In the genomic region with DNA sequence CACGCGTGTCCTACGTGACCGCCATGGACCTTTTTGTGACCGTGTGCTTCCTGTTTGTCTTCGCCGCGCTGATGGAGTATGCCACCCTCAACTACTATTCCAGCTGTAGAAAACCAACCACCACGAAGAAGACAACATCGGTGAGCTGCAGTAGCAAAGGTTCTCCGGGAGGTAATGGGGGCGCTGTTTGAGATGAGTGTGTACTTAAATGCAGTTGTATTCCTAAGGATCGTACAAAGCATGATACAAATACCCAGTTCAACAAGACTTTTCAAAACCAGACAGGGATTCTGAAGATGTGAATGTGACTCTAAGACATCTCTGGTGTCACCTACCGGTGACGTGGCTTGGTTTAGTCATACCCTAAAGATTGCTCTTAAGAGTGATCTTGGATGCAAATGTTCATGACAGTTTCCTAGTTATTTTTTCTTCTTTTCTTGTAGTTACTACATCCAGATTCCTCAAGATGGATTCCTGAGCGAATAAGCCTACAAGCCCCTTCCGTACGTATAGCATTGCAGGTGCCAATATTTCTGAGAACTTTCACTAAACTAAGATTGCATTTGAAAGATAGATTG, we compare ENCODE assay signal across 1 cellular context.
TF ChIP-seq lines count a peak whose summit lies in the region.

No MANE protein-coding gene starts in this region.

TF ChIP-seq in IMR-90, 13 proteins besides CTCF, POLR2A, EP300 and RAD21 (continued from another document):
- TF ChIP-seq, protein P1, sequence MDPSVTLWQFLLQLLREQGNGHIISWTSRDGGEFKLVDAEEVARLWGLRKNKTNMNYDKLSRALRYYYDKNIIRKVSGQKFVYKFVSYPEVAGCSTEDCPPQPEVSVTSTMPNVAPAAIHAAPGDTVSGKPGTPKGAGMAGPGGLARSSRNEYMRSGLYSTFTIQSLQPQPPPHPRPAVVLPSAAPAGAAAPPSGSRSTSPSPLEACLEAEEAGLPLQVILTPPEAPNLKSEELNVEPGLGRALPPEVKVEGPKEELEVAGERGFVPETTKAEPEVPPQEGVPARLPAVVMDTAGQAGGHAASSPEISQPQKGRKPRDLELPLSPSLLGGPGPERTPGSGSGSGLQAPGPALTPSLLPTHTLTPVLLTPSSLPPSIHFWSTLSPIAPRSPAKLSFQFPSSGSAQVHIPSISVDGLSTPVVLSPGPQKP (IDR thresholded peaks at IDR 0.05; ENCODE audit: borderline replicate concordance, low read depth, low read length) = no peak
- TF ChIP-seq MAZ (IDR thresholded peaks at IDR 0.05; ENCODE audit: borderline replicate concordance, low read depth, low read length) = no peak
- TF ChIP-seq, protein P2, sequence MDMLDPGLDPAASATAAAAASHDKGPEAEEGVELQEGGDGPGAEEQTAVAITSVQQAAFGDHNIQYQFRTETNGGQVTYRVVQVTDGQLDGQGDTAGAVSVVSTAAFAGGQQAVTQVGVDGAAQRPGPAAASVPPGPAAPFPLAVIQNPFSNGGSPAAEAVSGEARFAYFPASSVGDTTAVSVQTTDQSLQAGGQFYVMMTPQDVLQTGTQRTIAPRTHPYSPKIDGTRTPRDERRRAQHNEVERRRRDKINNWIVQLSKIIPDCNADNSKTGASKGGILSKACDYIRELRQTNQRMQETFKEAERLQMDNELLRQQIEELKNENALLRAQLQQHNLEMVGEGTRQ (IDR thresholded peaks at IDR 0.05; ENCODE audit: low read depth, low read length) = no peak
- TF ChIP-seq CEBPB (IDR thresholded peaks at IDR 0.05; ENCODE audit: low read depth, low read length) = no peak
- TF ChIP-seq FOS (IDR thresholded peaks at IDR 0.05; ENCODE audit: low read depth, low read length) = no peak
- no peak for TF ChIP-seq NFE2L2 (IDR thresholded peaks at IDR 0.05; ENCODE audit: low read depth, low read length)
- TF ChIP-seq SMC3 (IDR thresholded peaks at IDR 0.05; ENCODE audit: low read depth, low read length) = no peak
- no peak for TF ChIP-seq MAFK (IDR thresholded peaks at IDR 0.05; ENCODE audit: low read depth, low read length)
- TF ChIP-seq RFX5 (IDR thresholded peaks at IDR 0.05; ENCODE audit: low read depth, low read length) = no peak
